ENCODE assay signal across 8 cellular contexts in genomic region chr14:20469242-20469889, GRCh38. TPM values are rescaled to one million over a fixed set of nuclear protein-coding genes. Genes with fewer than 3 reads are reported as not detected.
DNase-seq lines count a peak whose midpoint lies in the region; ATAC-seq, FAIRE-seq and TF ChIP-seq lines count a peak whose summit lies in the region.

TSS of gene PNP (plus strand) at chr14:20469406. CDS start at chr14:20469525, 119 bp downstream.

- H3K36me3 ChIP-seq in iPS-20b (ENCODE audit: insufficient read depth, low read depth, low read length), result peaks cover 28% of the 10 kb centered on the region
- H3K36me3 ChIP-seq in small intestine (ENCODE audit: control insufficient read depth in 2 of 2, insufficient read depth in 2 of 2, low read length in 2 of 2), result peaks cover 5% of the 10 kb centered on the region in 2 donors

- 0% methylated on average over 40 of the region's 40 CpGs for WGBS in small intestine, 3 donors

- H3K27me3 ChIP-seq in AG04450 (ENCODE audit: control insufficient read depth, insufficient read depth, low read length) (no peaks in the 10 kb centered on the region), iPS-20b (ENCODE audit: insufficient read depth, low read length) (no peaks in the 10 kb centered on the region), small intestine (ENCODE audit: control insufficient read depth in 2 of 2, insufficient read depth in 2 of 2, low read length in 2 of 2) (no peaks in the 10 kb centered on the region)

- FAIRE-seq in small intestine (lab: Jason Lieb, UNC), result no peak

- DNase-seq in AG04450 (ENCODE audit: low read depth, low spot score), result peak; percentile 65
- DNase-seq in NCI-H2196 treated with DMSO at 0.1 percent for 48 hours (lab: John Stamatoyannopoulos, UW; ENCODE audit: unreplicated experiment), result peak; percentile 87
- DNase-seq in T47D (ENCODE audit: low read depth in 1 of 2, low spot score in 1 of 2), result peak; percentile 82 to 90
- peak; percentile 98 for DNase-seq in small intestine

- POLR2A ChIA-PET in AG04450 (lab: Yijun Ruan, JAX), result interaction anchor here (0.8 to 3.1 kb wide), 6 partner anchors 8 to 144 kb away, joined by 3 to 30 read pairs (median 4); partner anchors contain the start of genes APEX1, OSGEP, PIP4P1 and TEP1

- CTCF ChIA-PET in AG04450 (lab: Charles Lee), result interaction anchor here (0.9 to 1.6 kb wide), 4 partner anchors 8 to 221 kb away, joined by 3 to 5 read pairs (median 3); partner anchors contain the start of gene PIP4P1

- TF ChIP-seq CTCF in AG04450 (IDR thresholded peaks at IDR 0.05; ENCODE audit: low read depth, low read length) (no peak), VCaP (conservative IDR thresholded peaks at IDR 0.05) (no peak)

- H3K9me3 ChIP-seq in AG04450 (ENCODE audit: control insufficient read depth, insufficient read depth, low read length), result no peaks in the 10 kb centered on the region
- no peaks in the 10 kb centered on the region for H3K9me3 ChIP-seq in iPS-20b (ENCODE audit: insufficient read depth, low read depth, low read length)
- no peaks in the 10 kb centered on the region for H3K9me3 ChIP-seq in small intestine (ENCODE audit: control insufficient read depth, low read depth)

- in situ Hi-C loops in T47D (cut with HindIII; ENCODE audit: low pct_unique_long_range_greater_than_20kb, low sequenced_read_pairs), result no loop called here

- peaks cover 3% of the 10 kb centered on the region for H3K4me1 ChIP-seq in iPS-20b (ENCODE audit: insufficient read depth, low read length)
- peaks cover 5 to 14% of the 10 kb centered on the region in 2 donors for H3K4me1 ChIP-seq in small intestine (ENCODE audit: control insufficient read depth in 2 of 2, insufficient read depth in 1 of 2, low read depth in 1 of 2, low read length in 1 of 2)

- peak within 1 kb of the TSS; percentile 70 for H3K27ac ChIP-seq in AG04450 (ENCODE audit: low read depth, low read length)
- H3K27ac ChIP-seq in VCaP, result peak within 1 kb of the TSS; percentile 82
- H3K27ac ChIP-seq in iPS-20b (ENCODE audit: low read length), result no peak within 1 kb of the TSS
- peak within 1 kb of the TSS; percentile 85 to 88 for H3K27ac ChIP-seq in small intestine (ENCODE audit: low read depth in 1 of 2, low read length in 1 of 2)

- ATAC-seq in GM18907 (IDR thresholded peaks at IDR 0.05; ENCODE audit: unreplicated experiment) (peak; percentile 98), HG03139 (IDR thresholded peaks at IDR 0.05; ENCODE audit: unreplicated experiment) (peak; percentile 91)

- peak within 1 kb of the TSS; percentile 87 for H3K9ac ChIP-seq in iPS-20b (ENCODE audit: low read depth, low read length)

- H3K4me3 ChIP-seq in AG04450 (ENCODE audit: low read depth, low read length), result peak within 1 kb of the TSS; percentile 95
- peak within 1 kb of the TSS; percentile 93 for H3K4me3 ChIP-seq in iPS-20b (ENCODE audit: low read length)
- H3K4me3 ChIP-seq in small intestine (ENCODE audit: low read depth in 1 of 2, low read length in 2 of 2), result peak within 1 kb of the TSS; percentile 72 to 88

RNA-seq across cellular contexts. Expression of gene PNP, which starts in this region (rescaled TPM):
- 23.1 and 25.3 TPM in 2 replicates for polyA plus RNA-seq in AG04450 (2011; rRNA removed)
- polyA minus RNA-seq in AG04450 (2011; rRNA and poly(A)+ RNA removed), result 17.3 and 25.6 TPM in 2 replicates
- 100 to 1,000 TPM; 174 to 353 (median 230) TPM for polyA plus RNA-seq in small intestine
